Comparison of ENCODE assay signal across 11 cellular contexts in the genomic region with DNA sequence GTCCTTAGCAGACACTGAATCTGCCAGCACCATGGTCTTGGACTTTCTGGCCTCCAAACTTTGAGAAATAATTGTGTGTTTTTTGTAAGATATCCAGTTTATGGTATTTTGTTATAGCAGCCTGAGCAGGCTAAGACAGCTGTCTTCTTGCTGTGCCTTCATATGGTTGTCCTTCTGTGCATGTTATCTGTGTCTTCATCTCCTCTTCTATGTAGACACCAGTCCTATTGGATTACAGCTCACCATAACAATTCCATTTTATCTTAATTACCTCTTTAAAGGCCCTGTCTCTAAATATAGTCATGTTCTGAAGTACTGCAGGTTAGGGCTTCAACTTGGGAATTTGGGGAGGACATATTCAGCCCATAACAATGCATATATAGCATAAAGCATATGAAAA.
"Had no signal": no experiment of that assay in that cellular context is flagged by ENCODE, and none has a peak within 500 bp of the region (broad histone marks: within the 10 kb centered on the region; RNA-seq: fewer than 3 reads in every experiment).

No MANE protein-coding gene starts in this region.

- H3K4me2 ChIP-seq: GM23338 had no signal

- H3K9ac ChIP-seq: GM23248 had no signal

- ATAC-seq: GM23338, HCT116 had no signal

- H3K9me3 ChIP-seq: HAP-1 had no signal

- DNase-seq: GM23248, GOT3, H7, H9, HCEC 1CT, HFFc6 had no signal

- H3K36me3 ChIP-seq: HAP-1 had no signal

- FAIRE-seq: H1, H54 had no signal

- H2AFZ ChIP-seq: GM23248, GM23338 had no signal

- H3K27ac ChIP-seq: GM23248 had no signal

- H3K4me3 ChIP-seq: GM23248, GM23338, HAP-1 had no signal
